In the genomic region with DNA sequence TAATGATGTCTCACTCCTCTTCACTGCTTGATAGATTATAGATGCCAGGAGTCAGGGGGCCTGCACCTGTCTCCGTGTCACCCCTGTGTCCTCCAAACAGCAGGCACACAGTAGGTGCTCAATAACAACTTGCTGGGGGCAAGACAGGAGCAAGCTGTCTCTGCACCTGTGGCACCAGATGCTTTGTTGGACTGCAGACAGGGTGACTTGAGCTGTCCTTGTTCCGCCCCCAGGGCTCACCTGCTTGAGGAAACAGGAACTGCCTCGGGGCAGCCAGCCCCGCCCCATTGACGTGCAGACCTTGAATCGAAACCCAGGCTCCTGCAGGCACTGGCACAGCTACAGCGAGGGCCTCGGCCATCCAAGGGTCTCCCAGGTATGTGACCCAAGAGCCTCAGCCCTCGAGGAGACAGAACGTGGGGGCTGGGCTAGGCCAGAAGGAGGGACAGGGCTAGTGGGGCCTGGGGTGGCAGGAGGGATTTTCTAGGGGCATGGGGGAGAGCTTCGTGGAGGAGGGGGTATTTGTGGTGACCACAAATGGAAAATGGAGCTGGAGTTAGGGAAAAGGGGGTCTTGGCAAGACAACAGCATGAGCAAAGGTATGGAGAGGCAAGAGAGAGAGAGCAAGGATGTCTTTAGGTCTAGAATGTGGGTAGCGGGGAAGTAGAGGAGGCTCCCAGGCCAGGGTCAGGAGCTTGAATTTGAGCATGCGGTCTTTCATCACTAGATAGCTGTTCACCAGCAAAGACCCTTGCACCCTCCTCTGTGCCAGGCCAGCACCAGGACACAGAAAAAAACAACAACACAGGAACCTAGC, we compare ENCODE assay signal across 9 cellular contexts. TPM values are rescaled to one million over a fixed set of nuclear protein-coding genes. Genes with fewer than 3 reads are reported as not detected.
A peak's percentile ranks its signal among the peaks of the same experiment; 100 is the strongest.
DNase-seq lines count a peak whose midpoint lies in the region; ATAC-seq, FAIRE-seq and TF ChIP-seq lines count a peak whose summit lies in the region.
"Had no signal": no experiment of that assay in that cellular context is flagged by ENCODE, and none has a peak within 500 bp of the region (broad histone marks: within the 10 kb centered on the region; RNA-seq: fewer than 3 reads in every experiment).

A gene with protein sequence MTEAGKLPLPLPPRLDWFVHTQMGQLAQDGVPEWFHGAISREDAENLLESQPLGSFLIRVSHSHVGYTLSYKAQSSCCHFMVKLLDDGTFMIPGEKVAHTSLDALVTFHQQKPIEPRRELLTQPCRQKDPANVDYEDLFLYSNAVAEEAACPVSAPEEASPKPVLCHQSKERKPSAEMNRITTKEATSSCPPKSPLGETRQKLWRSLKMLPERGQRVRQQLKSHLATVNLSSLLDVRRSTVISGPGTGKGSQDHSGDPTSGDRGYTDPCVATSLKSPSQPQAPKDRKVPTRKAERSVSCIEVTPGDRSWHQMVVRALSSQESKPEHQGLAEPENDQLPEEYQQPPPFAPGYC (plus strand): TSS at position 287 of the 817 bp plus-strand sequence. CDS start 5,066 bp downstream, outside the sequence.

- H3K4me1 Mint-ChIP-seq in T-helper 17 cell = peaks cover 30% of the 10 kb centered on the region
- H3K4me1 Mint-ChIP-seq in natural killer cell = peaks cover 62 to 64% of the 10 kb centered on the region in 2 donors

- CTCF ChIA-PET in HEK293T (lab: Yijun Ruan, JAX) = no interaction called here

- TF ChIP-seq CTCF in natural killer cell (IDR thresholded peaks at IDR 0.05) = no peak

- DNase-seq in NCI-H2081 (lab: John Stamatoyannopoulos, UW) = peak; percentile 31 to 53
- DNase-seq in NCI-H2081 treated with DMSO at 0.1 percent for 48 hours (lab: John Stamatoyannopoulos, UW) = no peak
- DNase-seq in T-helper 17 cell = peak; percentile 57 to 73 (median 58)
- DNase-seq in activated naive CD8-positive, alpha-beta T cell treated with anti-CD3 and anti-CD28 coated beads, Interleukin-2, amount 50 U/mL, for 16 hours (ENCODE audit: low read depth, low spot score) = peak; percentile 35
- peak; percentile 73 for DNase-seq in natural killer cell
- DNase-seq in HEK293T (ENCODE audit: extremely low spot score) = no peak
- no peak for DNase-seq in urothelium cell line (ENCODE audit: low spot score)

- H3K9me3 ChIP-seq in T-helper 17 cell (ENCODE audit: control insufficient read depth, low read length, poor library complexity, severe bottlenecking) = no peaks in the 10 kb centered on the region

- POLR2A ChIA-PET in HEK293T (lab: Yijun Ruan, JAX) = no interaction called here

- H3K27ac Mint-ChIP-seq in T-helper 17 cell (peak within 1 kb of the TSS; percentile 99), natural killer cell (peak within 1 kb of the TSS; percentile 99)

- FAIRE-seq in urothelium cell line (lab: Jason Lieb, UNC) = no peak
- FAIRE-seq: endothelial cell of umbilical vein had no signal

- H3K4me3 Mint-ChIP-seq in T-helper 17 cell (peak within 1 kb of the TSS; percentile 98), natural killer cell (peak within 1 kb of the TSS; percentile 99)

- ATAC-seq in HG03469 (IDR thresholded peaks at IDR 0.05; ENCODE audit: unreplicated experiment) = peak; percentile 38
- ATAC-seq in T-helper 17 cell = peak; percentile 99
- peak; percentile 68 to 84 (median 69) for ATAC-seq in natural killer cell

- H3K36me3 Mint-ChIP-seq in T-helper 17 cell (ENCODE audit: low read depth) (peaks cover 4% of the 10 kb centered on the region), natural killer cell (no peaks in the 10 kb centered on the region)

- H3K27me3 Mint-ChIP-seq in T-helper 17 cell = no peaks in the 10 kb centered on the region
- H3K27me3 Mint-ChIP-seq in natural killer cell (ENCODE audit: low read depth in 2 of 2) = no peaks in the 10 kb centered on the region

- intact Hi-C loops in natural killer cell (cut with micrococcal nuclease) = loop anchor here (5.0 kb wide), 2 partner anchors 39 to 294 kb away; no protein-coding TSS in a partner anchor

- H3K9me3 Mint-ChIP-seq in natural killer cell = no peaks in the 10 kb centered on the region

TF ChIP-seq in HEK293T, 16 proteins besides CTCF, POLR2A, EP300 and RAD21:
- TF ChIP-seq, protein P1, sequence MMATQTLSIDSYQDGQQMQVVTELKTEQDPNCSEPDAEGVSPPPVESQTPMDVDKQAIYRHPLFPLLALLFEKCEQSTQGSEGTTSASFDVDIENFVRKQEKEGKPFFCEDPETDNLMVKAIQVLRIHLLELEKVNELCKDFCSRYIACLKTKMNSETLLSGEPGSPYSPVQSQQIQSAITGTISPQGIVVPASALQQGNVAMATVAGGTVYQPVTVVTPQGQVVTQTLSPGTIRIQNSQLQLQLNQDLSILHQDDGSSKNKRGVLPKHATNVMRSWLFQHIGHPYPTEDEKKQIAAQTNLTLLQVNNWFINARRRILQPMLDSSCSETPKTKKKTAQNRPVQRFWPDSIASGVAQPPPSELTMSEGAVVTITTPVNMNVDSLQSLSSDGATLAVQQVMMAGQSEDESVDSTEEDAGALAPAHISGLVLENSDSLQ (IDR thresholded peaks at IDR 0.05) = no peak
- TF ChIP-seq HDGF (IDR thresholded peaks at IDR 0.05; ENCODE audit: borderline replicate concordance) = no peak
- no peak for TF ChIP-seq LEF1 (IDR thresholded peaks at IDR 0.05; ENCODE audit: borderline replicate concordance)
- no peak for TF ChIP-seq FOXK2 (IDR thresholded peaks at IDR 0.05)
- TF ChIP-seq CTBP1 (IDR thresholded peaks at IDR 0.05; ENCODE audit: borderline replicate concordance) = no peak
- TF ChIP-seq NFRKB (IDR thresholded peaks at IDR 0.05) = no peak
- no peak for TF ChIP-seq ZNF384 (IDR thresholded peaks at IDR 0.05)
- TF ChIP-seq SP1 (IDR thresholded peaks at IDR 0.05) = no peak
- TF ChIP-seq SUZ12 (IDR thresholded peaks at IDR 0.05) = no peak
- no peak for TF ChIP-seq FOXM1 (IDR thresholded peaks at IDR 0.05; ENCODE audit: borderline replicate concordance)
- no peak for TF ChIP-seq L3MBTL2 (conservative IDR thresholded peaks at IDR 0.05)
- no peak for TF ChIP-seq TARDBP (IDR thresholded peaks at IDR 0.05)
- no peak for TF ChIP-seq BHLHE40 (IDR thresholded peaks at IDR 0.05; ENCODE audit: borderline replicate concordance)
- no peak for TF ChIP-seq ELF4 (IDR thresholded peaks at IDR 0.05)
- TF ChIP-seq FOXA1 (IDR thresholded peaks at IDR 0.05) = no peak
- TF ChIP-seq ARNT (IDR thresholded peaks at IDR 0.05) = no peak

RNA-seq across cellular contexts. Expression of the gene that starts here (rescaled TPM):
- 10 to 100 TPM; 27.7 to 31.8 TPM for total RNA-seq in T-helper 17 cell
- total RNA-seq in natural killer cell = 100 to 1,000 TPM; 203 to 319 (median 278) TPM
- total RNA-seq: endothelial cell of umbilical vein had no signal

Comparison
In these comparisons a context has a peak if more than half of its experiments do, and no peak if none do; other contexts are left out.
1. RNA of the gene that starts here (total RNA-seq): 203 to 319 TPM in natural killer cell; 27.7 to 31.8 TPM in T-helper 17 cell; every median in the first group is over 4 times any median in the second.
2. DNase-seq: peak in NCI-H2081 (2 of 2), T-helper 17 cell (3 of 3), activated naive CD8-positive, alpha-beta T cell treated with anti-CD3 and anti-CD28 coated beads, Interleukin-2, amount 50 U/mL, for 16 hours (single experiment) and natural killer cell (single experiment); none in NCI-H2081 treated with DMSO at 0.1 percent for 48 hours (single experiment), HEK293T (single experiment) and urothelium cell line (single experiment).
3. ATAC-seq: peak in every context shown above with its lines; median percentile 99 in T-helper 17 cell; 69 in natural killer cell; 38 in HG03469.